10 cellular contexts compared by ENCODE assay signal in the genomic region with DNA sequence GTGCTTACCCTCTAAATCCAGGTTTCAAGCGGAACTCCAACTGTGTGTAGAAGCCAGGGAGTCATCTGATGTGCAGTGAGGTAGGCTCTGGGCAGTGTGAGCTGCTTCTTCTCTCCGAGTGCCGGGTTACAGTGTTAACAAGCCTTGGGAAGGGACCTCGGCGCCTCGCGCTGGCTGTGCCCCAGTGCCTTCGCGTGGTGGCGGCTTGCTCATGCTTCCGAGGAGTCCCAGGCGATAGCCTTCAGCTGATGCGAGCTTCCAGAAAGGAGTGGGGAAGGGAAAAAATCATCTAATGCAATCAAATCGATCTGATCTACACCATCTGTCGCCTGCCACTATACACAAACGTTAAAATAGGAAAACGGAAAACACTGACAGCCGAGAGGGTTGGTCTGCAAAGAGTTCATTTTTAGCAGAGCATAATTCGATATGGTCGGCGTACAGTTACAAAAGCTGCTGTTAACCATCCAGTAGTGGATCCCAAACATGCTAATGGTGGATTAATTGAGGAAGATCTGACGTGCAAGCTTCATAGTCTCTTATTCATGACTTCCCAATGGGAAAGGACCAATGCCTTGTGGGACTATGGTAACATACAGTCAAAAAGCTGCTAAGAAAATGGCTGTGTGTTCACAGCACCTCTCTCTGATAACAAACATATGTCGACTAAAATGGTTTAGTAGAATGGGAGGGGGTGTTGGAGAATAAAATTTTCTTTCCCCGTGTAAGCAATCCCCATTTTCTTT.
DNase-seq lines count a peak whose midpoint lies in the region; ATAC-seq lines count a peak whose summit lies in the region.
"Had no signal": no experiment of that assay in that cellular context is flagged by ENCODE, and none has a peak within 500 bp of the region (broad histone marks: within the 10 kb centered on the region; RNA-seq: fewer than 3 reads in every experiment).

No MANE protein-coding gene starts in this region.

- H3K4me1 ChIP-seq in SJCRH30, result no peaks in the 10 kb centered on the region

- H3K4me3 ChIP-seq in SJCRH30, result no peak overlapping the region
- H3K4me3 ChIP-seq: ascending aorta, SK-N-MC had no signal

- H3K27me3 ChIP-seq in SJCRH30, result no peaks in the 10 kb centered on the region

- H3K36me3 ChIP-seq in SJCRH30, result no peaks in the 10 kb centered on the region
- H3K36me3 ChIP-seq: ascending aorta had no signal

- no peak for ATAC-seq in stimulated activated naive B cell treated with anti-CD40 and anti-IgM and Interleukin-4, amounts not matched to agents 10 μg/mL and 1 μg/mL and 100 μg/mL, for 72 hours (replicated peaks)

- no peak for DNase-seq in activated T-cell treated with anti-CD3 and anti-CD28 coated beads, Interleukin-2, amount 50 U/mL, for 24 hours
- DNase-seq in activated T-cell treated with anti-CD3 and anti-CD28 coated beads, Interleukin-2, amount 50 U/mL, for 1 hour, result no peak
- DNase-seq in SK-N-DZ (ENCODE audit: low spot score), result peak; percentile 85
- DNase-seq in hepatic stellate cell (ENCODE audit: low spot score), result peak; percentile 38
- DNase-seq in stimulated activated naive B cell treated with anti-CD40 and anti-IgM and Interleukin-4, amounts not matched to agents 10 μg/mL and 1 μg/mL and 100 μg/mL, for 72 hours, result no peak
- DNase-seq in SJCRH30, result no peak
- DNase-seq in immature natural killer cell, result no peak
- no peak for DNase-seq in NCI-H187 (lab: John Stamatoyannopoulos, UW)

- H3K4me3 Mint-ChIP-seq in activated T-cell treated with anti-CD3 and anti-CD28 coated beads, Interleukin-2, amount 50 U/mL, for 24 hours, result peak overlapping the region; percentile 39
- H3K4me3 Mint-ChIP-seq in stimulated activated naive B cell treated with anti-CD40 and anti-IgM and Interleukin-4, amounts not matched to agents 10 μg/mL and 1 μg/mL and 100 μg/mL, for 72 hours, result peak overlapping the region; percentile 62 to 68
- no peak overlapping the region for H3K4me3 Mint-ChIP-seq in immature natural killer cell

- peaks cover 92% of the 10 kb centered on the region for H3K27me3 Mint-ChIP-seq in activated T-cell treated with anti-CD3 and anti-CD28 coated beads, Interleukin-2, amount 50 U/mL, for 24 hours
- H3K27me3 Mint-ChIP-seq in stimulated activated naive B cell treated with anti-CD40 and anti-IgM and Interleukin-4, amounts not matched to agents 10 μg/mL and 1 μg/mL and 100 μg/mL, for 72 hours, result peaks cover 66 to 79% of the 10 kb centered on the region in 2 donors
- peaks cover 30 to 50% (median 48%) of the 10 kb centered on the region in 3 donors for H3K27me3 Mint-ChIP-seq in immature natural killer cell (ENCODE audit: low read depth in 3 of 3)

- no peaks in the 10 kb centered on the region for H3K36me3 Mint-ChIP-seq in activated T-cell treated with anti-CD3 and anti-CD28 coated beads, Interleukin-2, amount 50 U/mL, for 24 hours (ENCODE audit: low read depth)
- peaks cover 0 to 2% of the 10 kb centered on the region in 2 donors for H3K36me3 Mint-ChIP-seq in stimulated activated naive B cell treated with anti-CD40 and anti-IgM and Interleukin-4, amounts not matched to agents 10 μg/mL and 1 μg/mL and 100 μg/mL, for 72 hours
- H3K36me3 Mint-ChIP-seq in immature natural killer cell, result no peaks in the 10 kb centered on the region

- no peaks in the 10 kb centered on the region for H3K9me3 ChIP-seq in SJCRH30 (replicated peaks)
- H3K9me3 ChIP-seq: ascending aorta had no signal

- no peaks in the 10 kb centered on the region for H3K9me3 Mint-ChIP-seq in activated T-cell treated with anti-CD3 and anti-CD28 coated beads, Interleukin-2, amount 50 U/mL, for 24 hours
- H3K9me3 Mint-ChIP-seq in stimulated activated naive B cell treated with anti-CD40 and anti-IgM and Interleukin-4, amounts not matched to agents 10 μg/mL and 1 μg/mL and 100 μg/mL, for 72 hours, result no peaks in the 10 kb centered on the region
- H3K9me3 Mint-ChIP-seq in immature natural killer cell, result no peaks in the 10 kb centered on the region

- H3K27ac ChIP-seq in SJCRH30, result no peak overlapping the region
- H3K27ac ChIP-seq: ascending aorta, SK-N-MC had no signal

- H3K4me1 Mint-ChIP-seq in activated T-cell treated with anti-CD3 and anti-CD28 coated beads, Interleukin-2, amount 50 U/mL, for 24 hours (ENCODE audit: low read depth), result peaks cover 44% of the 10 kb centered on the region
- peaks cover 32 to 52% of the 10 kb centered on the region in 2 donors for H3K4me1 Mint-ChIP-seq in stimulated activated naive B cell treated with anti-CD40 and anti-IgM and Interleukin-4, amounts not matched to agents 10 μg/mL and 1 μg/mL and 100 μg/mL, for 72 hours
- peaks cover 33 to 44% of the 10 kb centered on the region in 2 donors for H3K4me1 Mint-ChIP-seq in immature natural killer cell

- no peak overlapping the region for H3K27ac Mint-ChIP-seq in activated T-cell treated with anti-CD3 and anti-CD28 coated beads, Interleukin-2, amount 50 U/mL, for 24 hours
- no peak overlapping the region for H3K27ac Mint-ChIP-seq in stimulated activated naive B cell treated with anti-CD40 and anti-IgM and Interleukin-4, amounts not matched to agents 10 μg/mL and 1 μg/mL and 100 μg/mL, for 72 hours
- H3K27ac Mint-ChIP-seq in immature natural killer cell, result no peak overlapping the region

Comparison
In these comparisons a context has a peak if more than half of its experiments do, and no peak if none do; other contexts are left out.
1. DNase-seq: peak in SK-N-DZ (single experiment) and hepatic stellate cell (single experiment); none in activated T-cell treated with anti-CD3 and anti-CD28 coated beads, Interleukin-2, amount 50 U/mL, for 24 hours (single experiment), activated T-cell treated with anti-CD3 and anti-CD28 coated beads, Interleukin-2, amount 50 U/mL, for 1 hour (single experiment), stimulated activated naive B cell treated with anti-CD40 and anti-IgM and Interleukin-4, amounts not matched to agents 10 μg/mL and 1 μg/mL and 100 μg/mL, for 72 hours (single experiment), SJCRH30 (0 of 2), immature natural killer cell (0 of 3) and NCI-H187 (0 of 2).
2. H3K4me3 Mint-ChIP-seq: peak in activated T-cell treated with anti-CD3 and anti-CD28 coated beads, Interleukin-2, amount 50 U/mL, for 24 hours (single experiment) and stimulated activated naive B cell treated with anti-CD40 and anti-IgM and Interleukin-4, amounts not matched to agents 10 μg/mL and 1 μg/mL and 100 μg/mL, for 72 hours (2 of 2); none in immature natural killer cell (0 of 5).